22 cellular contexts compared by ENCODE assay signal in the genomic region with DNA sequence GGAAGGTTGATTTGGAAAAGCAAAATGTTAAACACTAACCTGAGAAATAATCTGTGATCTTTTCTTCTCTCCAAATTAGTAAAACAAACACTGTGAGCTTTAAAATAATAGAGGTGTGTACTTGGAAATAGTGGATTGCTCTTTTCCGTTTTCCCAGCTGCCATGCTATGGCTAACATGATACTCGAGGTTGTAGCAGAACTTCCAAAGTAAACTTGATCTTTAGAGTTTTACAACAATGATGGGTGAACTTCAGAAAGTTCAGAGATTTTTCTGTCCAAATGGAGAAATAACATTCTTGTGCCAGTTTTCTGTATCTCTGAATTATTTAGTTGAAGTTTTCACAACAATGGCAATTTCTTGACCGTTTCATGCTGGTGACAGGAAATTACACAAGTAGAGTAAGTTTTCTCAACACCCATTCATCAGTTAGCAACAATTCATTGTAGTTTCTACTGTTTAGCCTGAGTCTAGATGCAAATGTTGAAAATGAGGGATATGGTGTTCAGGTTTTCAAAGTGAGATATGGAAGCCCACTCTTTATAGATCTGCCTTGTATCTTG.
"Had no signal": no experiment of that assay in that cellular context is flagged by ENCODE, and none has a peak within 500 bp of the region (broad histone marks: within the 10 kb centered on the region; RNA-seq: fewer than 3 reads in every experiment).

No MANE protein-coding gene starts in this region.

- DNase-seq: activated B cell treated with CpG ODN at 0.5 μM for 24 hours; activated CD4-positive, alpha-beta T cell treated with anti-CD3 and anti-CD28 coated beads, Interleukin-2, amount 10 ng/mL, durations not matched to agents 24 days and 14 days; activated CD8-positive, alpha-beta memory T cell treated with anti-CD3 and anti-CD28 coated beads, Interleukin-2, amount 50 U/mL, for 4 hours; activated CD8-positive, alpha-beta T cell treated with anti-CD3 and anti-CD28 coated beads, Interleukin-2, amount 10 ng/mL, durations not matched to agents 7 days and 5 days; activated effector memory CD4-positive, alpha-beta T cell treated with anti-CD3 and anti-CD28 coated beads, Interleukin-2, amount 50 U/mL, for 16 hours; activated T-cell treated with anti-CD3 and anti-CD28 coated beads, Interleukin-2, amount 50 U/mL, for 48 hours; amniotic stem cell; endodermal cell; kidney; left ventricle myocardium inferior; occipital lobe; right cardiac atrium; stimulated activated CD4-positive, alpha-beta T cell treated with anti-CD3 and anti-CD28 coated beads, Interleukin-4, amount 100 ng/mL, for 24 hours; stimulated activated naive CD8-positive, alpha-beta T cell treated with anti-CD3 and anti-CD28 coated beads, Interleukin-15, Interleukin-2, amounts not matched to agents 100 U/mL and 50 U/mL, for 24 hours had no signal

- H3K4me1 Mint-ChIP-seq: activated B cell treated with CpG ODN at 0.5 μM for 24 hours; activated CD4-positive, alpha-beta T cell treated with anti-CD3 and anti-CD28 coated beads, Interleukin-2, amount 10 ng/mL, durations not matched to agents 24 days and 14 days; activated naive CD4-positive, alpha-beta T cell treated with anti-CD3 and anti-CD28 coated beads, Interleukin-2, amount 50 U/mL, for 24 hours had no signal

- H3K36me3 ChIP-seq: left ventricle myocardium inferior, prostate gland, suprapubic skin had no signal

- H3K4me3 ChIP-seq: hepatocyte, left ventricle myocardium inferior, prostate gland, skin epidermis, suprapubic skin had no signal

- H3K79me2 ChIP-seq: hepatocyte had no signal

- H3K9me3 Mint-ChIP-seq: activated B cell treated with CpG ODN at 0.5 μM for 24 hours; activated CD4-positive, alpha-beta T cell treated with anti-CD3 and anti-CD28 coated beads, Interleukin-2, amount 10 ng/mL, durations not matched to agents 24 days and 14 days; activated naive CD4-positive, alpha-beta T cell treated with anti-CD3 and anti-CD28 coated beads, Interleukin-2, amount 50 U/mL, for 24 hours; dendritic cell treated with granulocyte-macrophage colony-stimulating factor and Interleukin-4, amounts not matched to agents 40 ng/mL and 50 ng/mL, for 4 days; endodermal cell; nephron had no signal

- H3K27me3 ChIP-seq: hepatocyte had no signal

- H3K4me2 ChIP-seq: hepatocyte had no signal

- H3K4me1 ChIP-seq: prostate gland, suprapubic skin had no signal

- ATAC-seq: activated CD8-positive, alpha-beta T cell treated with anti-CD3 and anti-CD28 coated beads, Interleukin-2, amount 10 ng/mL, durations not matched to agents 7 days and 5 days; stimulated activated naive CD8-positive, alpha-beta T cell treated with anti-CD3 and anti-CD28 coated beads, Interleukin-15, Interleukin-2, amounts not matched to agents 100 U/mL and 50 U/mL, for 24 hours had no signal

- H3K9me3 ChIP-seq: left ventricle myocardium inferior, prostate gland, suprapubic skin had no signal

- H3K27ac ChIP-seq: hepatocyte, left ventricle myocardium inferior, prostate gland, skin epidermis, suprapubic skin had no signal

- H3K36me3 Mint-ChIP-seq: activated naive CD4-positive, alpha-beta T cell treated with anti-CD3 and anti-CD28 coated beads, Interleukin-2, amount 50 U/mL, for 24 hours; type B pancreatic cell had no signal

- H3K27ac Mint-ChIP-seq: activated B cell treated with CpG ODN at 0.5 μM for 24 hours; activated CD4-positive, alpha-beta T cell treated with anti-CD3 and anti-CD28 coated beads, Interleukin-2, amount 10 ng/mL, durations not matched to agents 24 days and 14 days; activated CD8-positive, alpha-beta T cell treated with anti-CD3 and anti-CD28 coated beads, Interleukin-2, amount 10 ng/mL, durations not matched to agents 7 days and 5 days; activated naive CD4-positive, alpha-beta T cell treated with anti-CD3 and anti-CD28 coated beads, Interleukin-2, amount 50 U/mL, for 24 hours; dendritic cell treated with granulocyte-macrophage colony-stimulating factor and Interleukin-4, amounts not matched to agents 40 ng/mL and 50 ng/mL, for 4 days; endodermal cell; nephron; type B pancreatic cell had no signal

- H2AFZ ChIP-seq: hepatocyte had no signal

- H3K4me3 Mint-ChIP-seq: activated B cell treated with CpG ODN at 0.5 μM for 24 hours; activated CD4-positive, alpha-beta T cell treated with anti-CD3 and anti-CD28 coated beads, Interleukin-2, amount 10 ng/mL, durations not matched to agents 24 days and 14 days; activated CD8-positive, alpha-beta T cell treated with anti-CD3 and anti-CD28 coated beads, Interleukin-2, amount 10 ng/mL, durations not matched to agents 7 days and 5 days; activated naive CD4-positive, alpha-beta T cell treated with anti-CD3 and anti-CD28 coated beads, Interleukin-2, amount 50 U/mL, for 24 hours; dendritic cell treated with granulocyte-macrophage colony-stimulating factor and Interleukin-4, amounts not matched to agents 40 ng/mL and 50 ng/mL, for 4 days; endodermal cell; nephron; type B pancreatic cell had no signal
